8 cellular contexts compared by ENCODE assay signal in genomic region chr11:127345819-127346459, GRCh38.
DNase-seq lines count a peak whose midpoint lies in the region; ATAC-seq, FAIRE-seq and TF ChIP-seq lines count a peak whose summit lies in the region.

No MANE protein-coding gene starts in this region.

- H3K79me2 ChIP-seq in mammary epithelial cell (ENCODE audit: insufficient read depth, low read length), result no peaks in the 10 kb centered on the region

- no TSS peak for BruUV-seq in mammary epithelial cell (replicated peaks; lab: Mats Ljungman, UMichigan)

- no peak overlapping the region for H3K9ac ChIP-seq in mammary epithelial cell (ENCODE audit: insufficient read depth, low read length)
- H3K9ac ChIP-seq in liver (ENCODE audit: low read depth in 1 of 2, low read length in 2 of 2), result no peak overlapping the region

- H3K27ac ChIP-seq in mammary epithelial cell (ENCODE audit: insufficient read depth, low read depth, low read length), result no peak overlapping the region
- no peak overlapping the region for H3K27ac ChIP-seq in liver (ENCODE audit: low read depth in 1 of 2, low read length in 2 of 2)

- TF ChIP-seq CTCF in mammary epithelial cell (conservative IDR thresholded peaks at IDR 0.05 in 1 of 2, IDR thresholded peaks at IDR 0.05 in 1 of 2; ENCODE audit: extremely low read depth in 1 of 2, insufficient read depth in 1 of 2, low read depth in 1 of 2, low read length in 2 of 2) (peak; percentile 86), liver (IDR thresholded peaks at IDR 0.05; ENCODE audit: low read depth, low read length, missing input control) (peak; percentile 68)

- ATAC-seq in GM18519 (IDR thresholded peaks at IDR 0.05; ENCODE audit: low FRiP score, unreplicated experiment), result no peak
- ATAC-seq in HG03139 (IDR thresholded peaks at IDR 0.05; ENCODE audit: unreplicated experiment), result no peak

- dilution Hi-C loops in mammary epithelial cell (cut with HindIII; ENCODE audit: low sequenced_read_pairs), result no loop called here

- H3K4me1 ChIP-seq in mammary epithelial cell (ENCODE audit: insufficient read depth, low read length) (no peaks in the 10 kb centered on the region), liver (ENCODE audit: control insufficient read depth in 4 of 4, insufficient read depth in 4 of 4, low read length in 3 of 4) (peaks cover 0 to 3% (median 1%) of the 10 kb centered on the region in 4 donors)

- H2AFZ ChIP-seq in mammary epithelial cell (ENCODE audit: low read depth, low read length), result no peak overlapping the region

- no peak for FAIRE-seq in urothelium cell line (lab: Jason Lieb, UNC)

- H3K27me3 ChIP-seq in H7 (ENCODE audit: control insufficient read depth, insufficient read depth, low read length) (no peaks in the 10 kb centered on the region), mammary epithelial cell (ENCODE audit: insufficient read depth, low read length) (no peaks in the 10 kb centered on the region), liver (ENCODE audit: control insufficient read depth in 4 of 4, insufficient read depth in 4 of 4, low read length in 3 of 4) (no peaks in the 10 kb centered on the region)

- H3K4me2 ChIP-seq in mammary epithelial cell (ENCODE audit: insufficient read depth, low read depth, low read length), result no peak overlapping the region

- no peaks in the 10 kb centered on the region for H4K20me1 ChIP-seq in mammary epithelial cell (ENCODE audit: insufficient read depth, low read length)

- H3K36me3 ChIP-seq in H7 (replicated peaks; ENCODE audit: control insufficient read depth, insufficient read depth, low read length), result no peaks in the 10 kb centered on the region
- H3K36me3 ChIP-seq in mammary epithelial cell (ENCODE audit: insufficient read depth, low read length), result no peaks in the 10 kb centered on the region
- H3K36me3 ChIP-seq in liver (ENCODE audit: control insufficient read depth in 4 of 4, insufficient read depth in 3 of 4, low read depth in 1 of 4, low read length in 3 of 4), result no peaks in the 10 kb centered on the region

- in situ Hi-C loops in Caki2 (cut with HindIII; ENCODE audit: low pct_unique_long_range_greater_than_20kb, low sequenced_read_pairs), result no loop called here
- in situ Hi-C loops in mammary epithelial cell (cut with MboI; ENCODE audit: low sequenced_read_pairs in 2 of 2), result no loop called here

- intact Hi-C loops in mammary epithelial cell (cut with micrococcal nuclease), result loop anchor here (1.0 to 10.0 kb wide), 3 partner anchors 739 to 1031 kb away; no protein-coding TSS in a partner anchor

- peak; percentile 85 for TF ChIP-seq RAD21 in liver (IDR thresholded peaks at IDR 0.05)

- 23% methylated on average over 12 of the region's 12 CpGs for WGBS in mammary epithelial cell (ENCODE audit: low coverage, missing lambda C conversion rate)
- 24% methylated on average over 12 of the region's 12 CpGs for WGBS in liver

- H3K9me3 ChIP-seq in mammary epithelial cell (replicated peaks; ENCODE audit: insufficient read depth, low read length) (no peaks in the 10 kb centered on the region), liver (ENCODE audit: control insufficient read depth in 4 of 4, low read length in 3 of 4) (no peaks in the 10 kb centered on the region)

- CTCF ChIA-PET in mammary epithelial cell (lab: Charles Lee; ENCODE audit: low non-redundant PET), result interaction anchor here (0.5 kb wide), 1 partner anchor 861 kb away, joined by 3 read pairs; no protein-coding TSS in a partner anchor

- DNase-seq in Caki2 (ENCODE audit: low read depth) (peak; percentile 1), H7 (peak; percentile 32), NCI-H748 (lab: John Stamatoyannopoulos, UW; ENCODE audit: unreplicated experiment) (peak; percentile 47), mammary epithelial cell (peak; percentile 9), urothelium cell line (ENCODE audit: low spot score) (peak; percentile 46)

- H3K4me3 ChIP-seq in H7 (ENCODE audit: insufficient read depth, low read depth, low read length) (no peak overlapping the region), mammary epithelial cell (replicated peaks in 1 of 3; ENCODE audit: insufficient read depth in 1 of 3, low read depth in 2 of 3, low read length in 3 of 3) (no peak overlapping the region), liver (ENCODE audit: low read depth in 1 of 3, low read length in 3 of 3) (no peak overlapping the region)

TF ChIP-seq in liver, 16 proteins besides CTCF, POLR2A, EP300 and RAD21:
- TF ChIP-seq FOXA2 (IDR thresholded peaks at IDR 0.05) (no peak), ATF3 (IDR thresholded peaks at IDR 0.05) (no peak), REST (IDR thresholded peaks at IDR 0.05) (no peak), YY1 (IDR thresholded peaks at IDR 0.05) (no peak), HNF4A (conservative IDR thresholded peaks at IDR 0.05) (no peak), SP1 (IDR thresholded peaks at IDR 0.05) (no peak), MAX (IDR thresholded peaks at IDR 0.05) (no peak), FOXA1 (IDR thresholded peaks at IDR 0.05) (no peak), EGR1 (IDR thresholded peaks at IDR 0.05; ENCODE audit: low read depth in 2 of 2) (no peak), HNF4G (IDR thresholded peaks at IDR 0.05) (no peak), RXRA (IDR thresholded peaks at IDR 0.05) (no peak), ZBTB33 (IDR thresholded peaks at IDR 0.05) (no peak)
